In the genomic region with DNA sequence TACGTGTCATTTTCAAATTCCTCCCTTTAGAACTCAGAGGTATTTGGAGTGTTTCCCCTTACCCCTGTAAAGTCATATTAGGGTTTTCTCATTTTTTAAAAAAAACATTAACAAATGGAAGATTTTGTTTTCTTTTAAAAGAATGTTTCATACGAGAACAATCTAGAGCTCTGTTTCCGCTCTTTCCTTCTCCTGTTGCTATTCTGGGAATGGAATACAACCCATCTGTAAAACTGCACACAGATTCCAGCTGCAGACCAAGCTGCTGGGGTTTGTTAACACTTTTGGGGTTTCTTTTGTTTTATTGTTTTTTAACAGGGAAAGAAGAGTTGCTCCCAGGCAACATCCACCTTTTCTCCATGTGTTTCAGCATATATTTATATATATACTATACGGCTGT, we compare ENCODE assay signal across 33 cellular contexts.
"Had no signal": no experiment of that assay in that cellular context is flagged by ENCODE, and none has a peak within 500 bp of the region (broad histone marks: within the 10 kb centered on the region; RNA-seq: fewer than 3 reads in every experiment).

No MANE protein-coding gene starts in this region.

- H3K27ac Mint-ChIP-seq: activated CD4-positive, alpha-beta memory T cell treated with anti-CD3 and anti-CD28 coated beads for 36 hours; activated CD4-positive, alpha-beta T cell treated with anti-CD3 and anti-CD28 coated beads for 36 hours; activated CD4-positive, alpha-beta T cell treated with anti-CD3 and anti-CD28 coated beads, Interleukin-2, amount 10 ng/mL, durations not matched to agents 24 days and 14 days; activated CD8-positive, alpha-beta memory T cell treated with anti-CD3 and anti-CD28 coated beads, Interleukin-2, amount 10 ng/mL, durations not matched to agents 7 days and 5 days; activated CD8-positive, alpha-beta T cell treated with anti-CD3 and anti-CD28 coated beads, Interleukin-2, amount 10 ng/mL, durations not matched to agents 7 days and 5 days; activated naive CD4-positive, alpha-beta T cell treated with anti-CD3 and anti-CD28 coated beads for 36 hours; activated naive CD4-positive, alpha-beta T cell treated with anti-CD3 and anti-CD28 coated beads, Interleukin-2, amount 50 U/mL, for 24 hours; activated naive CD8-positive, alpha-beta T cell treated with anti-CD3 and anti-CD28 coated beads for 36 hours; activated naive CD8-positive, alpha-beta T cell treated with anti-CD3 and anti-CD28 coated beads, Interleukin-2, amount 50 U/mL, for 24 hours; activated T-helper 1 cell treated with anti-CD3 and anti-CD28 coated beads, Interleukin-12 subunit alpha, Interleukin-12 subunit beta, Interleukin-2, Interleukin-4 antibody, amounts not matched to agents 30 ng/mL and 10 ng/mL and 1 ng/mL, durations not matched to agents 14 hours and 24 hours and 36 hours; activated T-helper 2 cell treated with anti-CD3 and anti-CD28 coated beads, Interferon-gamma antibody, Interleukin-2, Interleukin-4, amounts not matched to agents 10 μg/mL and 5 μg/mL and 100 μg/mL, durations not matched to agents 14 hours and 24 hours and 36 hours; dendritic cell treated with granulocyte-macrophage colony-stimulating factor and Interleukin-4, amounts not matched to agents 40 ng/mL and 50 ng/mL, for 4 days; endodermal cell; T-helper 17 cell; T-helper 2 cell treated with Interferon-gamma antibody and Interleukin-4, amounts not matched to agents 5 μg/mL and 100 μg/mL, for 36 hours had no signal

- H3K4me1 ChIP-seq: adrenal gland, esophagus muscularis mucosa, foreskin keratinocyte, gastroesophageal sphincter had no signal

- H3K9me3 ChIP-seq: adrenal gland, esophagus muscularis mucosa, gastroesophageal sphincter had no signal

- H3K9me3 Mint-ChIP-seq: activated CD4-positive, alpha-beta memory T cell treated with anti-CD3 and anti-CD28 coated beads for 36 hours; activated CD4-positive, alpha-beta T cell treated with anti-CD3 and anti-CD28 coated beads, Interleukin-2, amount 10 ng/mL, durations not matched to agents 24 days and 14 days; activated naive CD4-positive, alpha-beta T cell treated with anti-CD3 and anti-CD28 coated beads for 36 hours; activated naive CD4-positive, alpha-beta T cell treated with anti-CD3 and anti-CD28 coated beads, Interleukin-2, amount 50 U/mL, for 24 hours; activated naive CD8-positive, alpha-beta T cell treated with anti-CD3 and anti-CD28 coated beads for 36 hours; activated naive CD8-positive, alpha-beta T cell treated with anti-CD3 and anti-CD28 coated beads, Interleukin-2, amount 50 U/mL, for 24 hours; activated T-helper 1 cell treated with anti-CD3 and anti-CD28 coated beads, Interleukin-12 subunit alpha, Interleukin-12 subunit beta, Interleukin-2, Interleukin-4 antibody, amounts not matched to agents 30 ng/mL and 10 ng/mL and 1 ng/mL, durations not matched to agents 14 hours and 24 hours and 36 hours; activated T-helper 2 cell treated with anti-CD3 and anti-CD28 coated beads, Interferon-gamma antibody, Interleukin-2, Interleukin-4, amounts not matched to agents 10 μg/mL and 5 μg/mL and 100 μg/mL, durations not matched to agents 14 hours and 24 hours and 36 hours; central memory CD8-positive, alpha-beta T cell; dendritic cell treated with granulocyte-macrophage colony-stimulating factor and Interleukin-4, amounts not matched to agents 40 ng/mL and 50 ng/mL, for 4 days; T-helper 2 cell treated with Interferon-gamma antibody and Interleukin-4, amounts not matched to agents 5 μg/mL and 100 μg/mL, for 36 hours had no signal

- H3K27ac ChIP-seq: adrenal gland, brain microvascular endothelial cell, coronary artery, dorsolateral prefrontal cortex, foreskin keratinocyte, gastroesophageal sphincter had no signal

- H3K4me1 Mint-ChIP-seq: activated CD4-positive, alpha-beta T cell treated with anti-CD3 and anti-CD28 coated beads for 36 hours; activated CD4-positive, alpha-beta T cell treated with anti-CD3 and anti-CD28 coated beads, Interleukin-2, amount 10 ng/mL, durations not matched to agents 24 days and 14 days; activated CD8-positive, alpha-beta memory T cell treated with anti-CD3 and anti-CD28 coated beads, Interleukin-2, amount 10 ng/mL, durations not matched to agents 7 days and 5 days; activated naive CD4-positive, alpha-beta T cell treated with anti-CD3 and anti-CD28 coated beads, Interleukin-2, amount 50 U/mL, for 24 hours; activated naive CD8-positive, alpha-beta T cell treated with anti-CD3 and anti-CD28 coated beads for 36 hours; activated naive CD8-positive, alpha-beta T cell treated with anti-CD3 and anti-CD28 coated beads, Interleukin-2, amount 50 U/mL, for 24 hours; central memory CD8-positive, alpha-beta T cell; endodermal cell; T-helper 17 cell had no signal

- H3K4me3 Mint-ChIP-seq: activated CD4-positive, alpha-beta memory T cell treated with anti-CD3 and anti-CD28 coated beads for 36 hours; activated CD4-positive, alpha-beta T cell treated with anti-CD3 and anti-CD28 coated beads for 36 hours; activated CD4-positive, alpha-beta T cell treated with anti-CD3 and anti-CD28 coated beads, Interleukin-2, amount 10 ng/mL, durations not matched to agents 24 days and 14 days; activated CD8-positive, alpha-beta memory T cell treated with anti-CD3 and anti-CD28 coated beads, Interleukin-2, amount 10 ng/mL, durations not matched to agents 7 days and 5 days; activated CD8-positive, alpha-beta T cell treated with anti-CD3 and anti-CD28 coated beads, Interleukin-2, amount 10 ng/mL, durations not matched to agents 7 days and 5 days; activated naive CD4-positive, alpha-beta T cell treated with anti-CD3 and anti-CD28 coated beads for 36 hours; activated naive CD4-positive, alpha-beta T cell treated with anti-CD3 and anti-CD28 coated beads, Interleukin-2, amount 50 U/mL, for 24 hours; activated naive CD8-positive, alpha-beta T cell treated with anti-CD3 and anti-CD28 coated beads for 36 hours; activated naive CD8-positive, alpha-beta T cell treated with anti-CD3 and anti-CD28 coated beads, Interleukin-2, amount 50 U/mL, for 24 hours; activated T-helper 1 cell treated with anti-CD3 and anti-CD28 coated beads, Interleukin-12 subunit alpha, Interleukin-12 subunit beta, Interleukin-2, Interleukin-4 antibody, amounts not matched to agents 30 ng/mL and 10 ng/mL and 1 ng/mL, durations not matched to agents 14 hours and 24 hours and 36 hours; central memory CD8-positive, alpha-beta T cell; dendritic cell treated with granulocyte-macrophage colony-stimulating factor and Interleukin-4, amounts not matched to agents 40 ng/mL and 50 ng/mL, for 4 days; endodermal cell; T-helper 17 cell; T-helper 2 cell treated with Interferon-gamma antibody and Interleukin-4, amounts not matched to agents 5 μg/mL and 100 μg/mL, for 36 hours had no signal

- H3K36me3 ChIP-seq: adrenal gland, brain microvascular endothelial cell had no signal

- ATAC-seq: activated CD4-positive, alpha-beta T cell treated with anti-CD3 and anti-CD28 coated beads for 36 hours; activated CD8-positive, alpha-beta memory T cell treated with anti-CD3 and anti-CD28 coated beads, Interleukin-2, amount 10 ng/mL, durations not matched to agents 7 days and 5 days; activated CD8-positive, alpha-beta T cell treated with anti-CD3 and anti-CD28 coated beads, Interleukin-2, amount 10 ng/mL, durations not matched to agents 7 days and 5 days; activated naive CD8-positive, alpha-beta T cell treated with anti-CD3 and anti-CD28 coated beads, Interleukin-2, amount 50 U/mL, for 24 hours; foreskin keratinocyte; gastroesophageal sphincter; T-helper 17 cell had no signal

- H3K36me3 Mint-ChIP-seq: activated CD4-positive, alpha-beta memory T cell treated with anti-CD3 and anti-CD28 coated beads for 36 hours; activated CD8-positive, alpha-beta memory T cell treated with anti-CD3 and anti-CD28 coated beads, Interleukin-2, amount 10 ng/mL, durations not matched to agents 7 days and 5 days; activated naive CD4-positive, alpha-beta T cell treated with anti-CD3 and anti-CD28 coated beads, Interleukin-2, amount 50 U/mL, for 24 hours; activated naive CD8-positive, alpha-beta T cell treated with anti-CD3 and anti-CD28 coated beads for 36 hours had no signal

- DNase-seq: activated CD4-positive, alpha-beta memory T cell treated with anti-CD3 and anti-CD28 coated beads for 36 hours; activated CD4-positive, alpha-beta T cell treated with anti-CD3 and anti-CD28 coated beads for 36 hours; activated CD4-positive, alpha-beta T cell treated with anti-CD3 and anti-CD28 coated beads, Interleukin-2, amount 10 ng/mL, durations not matched to agents 24 days and 14 days; activated CD4-positive, CD25-positive, alpha-beta regulatory T cell; activated CD4-positive, CD25-positive, alpha-beta regulatory T cell treated with anti-CD3 and anti-CD28 coated beads, Interleukin-2, amount 50 U/mL, for 72 hours; activated CD8-positive, alpha-beta memory T cell treated with anti-CD3 and anti-CD28 coated beads, Interleukin-2, amount 10 ng/mL, durations not matched to agents 7 days and 5 days; activated CD8-positive, alpha-beta memory T cell treated with anti-CD3 and anti-CD28 coated beads, Interleukin-2, amount 50 U/mL, for 4 hours; activated CD8-positive, alpha-beta T cell treated with anti-CD3 and anti-CD28 coated beads, Interleukin-2, amount 10 ng/mL, durations not matched to agents 7 days and 5 days; activated effector memory CD4-positive, alpha-beta T cell treated with anti-CD3 and anti-CD28 coated beads, Interleukin-2, amount 50 U/mL, for 16 hours; activated naive CD4-positive, alpha-beta T cell treated with anti-CD3 and anti-CD28 coated beads for 36 hours; activated naive CD8-positive, alpha-beta T cell treated with anti-CD3 and anti-CD28 coated beads for 36 hours; activated naive CD8-positive, alpha-beta T cell treated with anti-CD3 and anti-CD28 coated beads, Interleukin-2, amount 50 U/mL, for 24 hours; activated T-cell treated with anti-CD3 and anti-CD28 coated beads, Interleukin-2, amount 50 U/mL, for 1 hour; activated T-cell treated with anti-CD3 and anti-CD28 coated beads, Interleukin-2, amount 50 U/mL, for 48 hours; adrenal gland; amygdala; aorta; brain microvascular endothelial cell; dorsolateral prefrontal cortex; effector memory CD4-positive, alpha-beta T cell; endodermal cell; foreskin keratinocyte; T-helper 1 cell; T-helper 17 cell had no signal

- H3K27me3 ChIP-seq: brain microvascular endothelial cell, esophagus muscularis mucosa, foreskin keratinocyte, gastroesophageal sphincter had no signal

- H3K4me3 ChIP-seq: adrenal gland, coronary artery, dorsolateral prefrontal cortex, esophagus muscularis mucosa, gastroesophageal sphincter had no signal

- H3K27me3 Mint-ChIP-seq: activated CD4-positive, alpha-beta T cell treated with anti-CD3 and anti-CD28 coated beads, Interleukin-2, amount 10 ng/mL, durations not matched to agents 24 days and 14 days; activated naive CD8-positive, alpha-beta T cell treated with anti-CD3 and anti-CD28 coated beads, Interleukin-2, amount 50 U/mL, for 24 hours; dendritic cell treated with granulocyte-macrophage colony-stimulating factor and Interleukin-4, amounts not matched to agents 40 ng/mL and 50 ng/mL, for 4 days had no signal
